In the genomic region with DNA sequence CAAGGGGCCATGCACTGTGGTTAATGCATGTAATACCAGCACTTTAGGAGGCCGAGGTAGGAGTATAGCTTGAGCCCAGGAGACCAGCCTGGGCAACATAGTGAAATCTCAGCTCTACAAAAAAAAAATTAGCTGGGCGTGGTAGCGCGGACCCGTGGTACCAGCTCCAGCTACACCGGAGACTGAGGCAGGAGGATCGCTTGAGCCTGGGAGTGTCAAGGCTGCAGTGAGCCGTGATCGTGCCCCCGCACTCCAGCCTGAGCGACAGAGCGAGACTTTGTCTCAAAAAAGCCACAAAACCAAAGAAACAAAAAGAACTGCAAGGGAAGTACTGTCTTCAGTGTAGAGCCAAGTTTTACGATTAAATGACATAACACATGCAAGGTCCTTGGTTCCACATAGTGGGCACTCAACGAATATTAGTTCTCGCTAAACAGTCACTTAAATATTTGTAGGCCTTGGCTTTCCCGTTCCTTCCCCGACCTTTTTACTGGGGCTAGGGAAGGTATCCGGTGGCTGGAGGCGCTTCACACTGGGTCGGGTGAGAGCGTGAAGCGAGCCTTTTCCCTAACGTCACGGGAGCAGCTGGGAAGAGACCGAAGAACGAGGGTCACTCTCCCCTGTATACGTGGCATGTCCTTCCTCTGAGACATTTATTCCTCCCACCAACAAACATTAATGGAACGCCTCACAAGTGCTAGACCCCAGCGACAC, we compare ENCODE assay signal across 9 cellular contexts. TPM values are rescaled to one million over a fixed set of nuclear protein-coding genes. Genes with fewer than 3 reads are reported as not detected.
DNase-seq lines count a peak whose midpoint lies in the region; ATAC-seq and TF ChIP-seq lines count a peak whose summit lies in the region.
"Had no signal": no experiment of that assay in that cellular context is flagged by ENCODE, and none has a peak within 500 bp of the region (broad histone marks: within the 10 kb centered on the region; RNA-seq: fewer than 3 reads in every experiment).

No MANE protein-coding gene starts in this region.

- peak overlapping the region; percentile 96 for H3K4me3 ChIP-seq in AG04450 (ENCODE audit: low read depth, low read length)
- H3K4me3 ChIP-seq in SJCRH30, result peak overlapping the region; percentile 89
- peak overlapping the region; percentile 53 for H3K4me3 ChIP-seq in effector memory CD4-positive, alpha-beta T cell (ENCODE audit: insufficient read depth, low read depth, low read length, poor library complexity, severe bottlenecking)
- H3K4me3 ChIP-seq in mucosa of stomach (ENCODE audit: low read length), result peak overlapping the region; percentile 62

- H3K36me3 ChIP-seq in SJCRH30 (no peaks in the 10 kb centered on the region), mucosa of stomach (ENCODE audit: control insufficient read depth, insufficient read depth, low read length) (no peaks in the 10 kb centered on the region)
- no peaks in the 10 kb centered on the region for H3K36me3 ChIP-seq in effector memory CD4-positive, alpha-beta T cell (ENCODE audit: control insufficient read depth, insufficient read depth, low read length)

- TF ChIP-seq CTCF in AG04450 (IDR thresholded peaks at IDR 0.05; ENCODE audit: low read depth, low read length), result no peak

- H3K4me1 ChIP-seq in SJCRH30 (peaks cover 9% of the 10 kb centered on the region), mucosa of stomach (ENCODE audit: control insufficient read depth, insufficient read depth, low read length) (peaks cover 9% of the 10 kb centered on the region)
- H3K4me1 ChIP-seq in effector memory CD4-positive, alpha-beta T cell (ENCODE audit: control insufficient read depth, insufficient read depth, low read length, poor library complexity, severe bottlenecking), result peaks cover 13% of the 10 kb centered on the region

- H3K27ac ChIP-seq in AG04450 (ENCODE audit: low read depth, low read length) (peak overlapping the region; percentile 96), SJCRH30 (peak overlapping the region; percentile 84)
- H3K27ac ChIP-seq in effector memory CD4-positive, alpha-beta T cell (ENCODE audit: insufficient read depth, low read length, poor library complexity, severe bottlenecking), result peak overlapping the region; percentile 86

- ATAC-seq in GM21526 (IDR thresholded peaks at IDR 0.05; ENCODE audit: low FRiP score, unreplicated experiment) (peak; percentile 2), GM21367 (IDR thresholded peaks at IDR 0.05; ENCODE audit: unreplicated experiment) (no peak)

- H3K27me3 ChIP-seq in AG04450 (ENCODE audit: control insufficient read depth, insufficient read depth, low read length), result no peaks in the 10 kb centered on the region
- H3K27me3 ChIP-seq in SJCRH30, result no peaks in the 10 kb centered on the region
- no peaks in the 10 kb centered on the region for H3K27me3 ChIP-seq in effector memory CD4-positive, alpha-beta T cell (replicated peaks; ENCODE audit: control insufficient read depth, insufficient read depth, low read length, poor library complexity, severe bottlenecking)
- no peaks in the 10 kb centered on the region for H3K27me3 ChIP-seq in mucosa of stomach (ENCODE audit: control insufficient read depth, insufficient read depth, low read length)

- peaks cover 4% of the 10 kb centered on the region; the same call in 1 of the 2 replicates for H3K9me3 ChIP-seq in AG04450 (ENCODE audit: control insufficient read depth, insufficient read depth, low read length)
- no peaks in the 10 kb centered on the region for H3K9me3 ChIP-seq in SJCRH30 (replicated peaks)
- no peaks in the 10 kb centered on the region for H3K9me3 ChIP-seq in effector memory CD4-positive, alpha-beta T cell (ENCODE audit: control insufficient read depth, low read length)
- no peaks in the 10 kb centered on the region for H3K9me3 ChIP-seq in mucosa of stomach (ENCODE audit: control insufficient read depth, low read length)

- CTCF ChIA-PET in AG04450 (lab: Charles Lee), result interaction anchor here (1.1 kb wide), 1 partner anchor 62 kb away, joined by 3 read pairs; no protein-coding TSS in a partner anchor

- H3K9ac ChIP-seq in mucosa of stomach (ENCODE audit: low read length), result peak overlapping the region; percentile 91

- DNase-seq in AG04450 (ENCODE audit: low read depth, low spot score) (no peak), SJCRH30 (peak; percentile 54 to 68), OCI-M1 (lab: John Stamatoyannopoulos, UW) (no peak), NCI-H2171 (lab: John Stamatoyannopoulos, UW) (no peak)
- DNase-seq in effector memory CD4-positive, alpha-beta T cell, result no peak

- POLR2A ChIA-PET in AG04450 (lab: Yijun Ruan, JAX), result interaction anchor here (0.9 kb wide), 1 partner anchor 62 kb away, joined by 7 read pairs; the partner anchor contains the start of gene ARF5

RNA-seq across cellular contexts. Expression of gene SND1, which starts 1.0 kb away (rescaled TPM):
- polyA plus RNA-seq in AG04450 (2011; rRNA removed), result 217 and 247 TPM in 2 replicates
- polyA minus RNA-seq in AG04450 (2011; rRNA and poly(A)+ RNA removed), result 318 and 357 TPM in 2 replicates
- total RNA-seq in SJCRH30 (2014; rRNA removed; shearing (Covaris generic)), result 146 and 147 TPM in 2 replicates

RNA-seq across cellular contexts. Expression of gene PAX4, which starts 33.1 kb away (rescaled TPM):
- polyA plus RNA-seq in AG04450 (2011; rRNA removed), result not detected in 2 replicates
- polyA minus RNA-seq in AG04450 (2011; rRNA and poly(A)+ RNA removed), result not detected in 2 replicates
- not detected in 2 replicates for total RNA-seq in SJCRH30 (2014; rRNA removed; shearing (Covaris generic))
- total RNA-seq: frontal cortex had no signal

RNA-seq across cellular contexts. Expression of gene FSCN3, which starts 57.5 kb away (rescaled TPM):
- polyA plus RNA-seq in AG04450 (2011; rRNA removed), result 0.17 and 0.37 TPM in 2 replicates
- 0.69 TPM in 1 of 2 replicates, not detected in the other for polyA minus RNA-seq in AG04450 (2011; rRNA and poly(A)+ RNA removed)
- total RNA-seq in SJCRH30 (2014; rRNA removed; shearing (Covaris generic)), result 1.6 and 1.7 TPM in 2 replicates

Comparison
In these comparisons a context has a peak if more than half of its experiments do, and no peak if none do; other contexts are left out.
1. DNase-seq: peak in SJCRH30 (2 of 2); none in AG04450 (single experiment), effector memory CD4-positive, alpha-beta T cell (0 of 3), OCI-M1 (single experiment) and NCI-H2171 (single experiment).
2. Peak in every context shown above with its lines, with median percentiles within 50 percentile points of each other: H3K27ac ChIP-seq and H3K4me3 ChIP-seq.